8 cellular contexts compared by ENCODE assay signal in genomic region chr15:84735480-84736061, GRCh38. TPM values are rescaled to one million over a fixed set of nuclear protein-coding genes. Genes with fewer than 3 reads are reported as not detected.
DNase-seq lines count a peak whose midpoint lies in the region; ATAC-seq and TF ChIP-seq lines count a peak whose summit lies in the region.
"Not testable (repeated sequence)": the region's sequence is repeated elsewhere in the genome, so short reads cannot be mapped to it uniquely, and the experiment has no call there.

No MANE protein-coding gene starts in this region.

- H3K27ac ChIP-seq in OCI-LY1 (ENCODE audit: low read depth, low read length, poor library complexity, severe bottlenecking) (peak overlapping the region; percentile 91), transverse colon (peak overlapping the region; percentile 61 to 85 (median 78))

- not testable (repeated sequence) for H3K36me3 ChIP-seq in OCI-LY1 (ENCODE audit: insufficient read depth, low read length); transverse colon

- H3K9me3 ChIP-seq in OCI-LY1 (ENCODE audit: low read length); transverse colon: not testable (repeated sequence)

- H2AFZ ChIP-seq in OCI-LY1 (ENCODE audit: low read length), result not testable (repeated sequence)

- H3K4me1 ChIP-seq in OCI-LY1 (ENCODE audit: insufficient read depth, low read length, severe bottlenecking), result peaks cover 31% of the 10 kb centered on the region
- H3K4me1 ChIP-seq in transverse colon, result peaks cover 7 to 42% (median 19%) of the 10 kb centered on the region in 4 donors

- not testable (repeated sequence) for H3K36me3 Mint-ChIP-seq in activated T-helper 17 cell treated with anti-CD3 and anti-CD28 coated beads, Interleukin-2, amount 50 U/mL, for 72 hours (ENCODE audit: low read depth); naive B cell

- H3K27me3 ChIP-seq in OCI-LY1 (ENCODE audit: insufficient read depth, low read length); transverse colon: not testable (repeated sequence)

- TF ChIP-seq EP300 in transverse colon (IDR thresholded peaks at IDR 0.05; ENCODE audit: low read depth), result not testable (repeated sequence)

- peak overlapping the region; percentile 98 for H3K27ac Mint-ChIP-seq in activated T-helper 17 cell treated with anti-CD3 and anti-CD28 coated beads, Interleukin-2, amount 50 U/mL, for 72 hours
- peak overlapping the region; percentile 80 to 98 (median 96) for H3K27ac Mint-ChIP-seq in naive B cell

- WGBS in transverse colon (ENCODE audit: low coverage in 1 of 2), 2 donors, result 57 to 60% methylated on average over 3 to 9 of the region's 9 CpGs

- in situ Hi-C loops in transverse colon (cut with MboI; ENCODE audit: low pct_ligation_motif_present in 1 of 4, low pct_unique_long_range_greater_than_20kb in 1 of 4, low sequenced_read_pairs in 3 of 4), result not testable (repeated sequence)

- peak overlapping the region; percentile 47 for H3K4me3 ChIP-seq in OCI-LY1 (ENCODE audit: low read depth, low read length, poor library complexity, severe bottlenecking)
- peak overlapping the region in 1 of 4 donors; percentile 27 for H3K4me3 ChIP-seq in transverse colon

- not testable (repeated sequence) for H3K27me3 Mint-ChIP-seq in activated T-helper 17 cell treated with anti-CD3 and anti-CD28 coated beads, Interleukin-2, amount 50 U/mL, for 72 hours; naive B cell

- H3K79me2 ChIP-seq in OCI-LY1 (ENCODE audit: insufficient read depth, low read length), result not testable (repeated sequence)

- TF ChIP-seq CTCF in OCI-LY1 (IDR thresholded peaks at IDR 0.05; ENCODE audit: low read length); transverse colon (IDR thresholded peaks at IDR 0.05): not testable (repeated sequence)

- not testable (repeated sequence) for TF ChIP-seq POLR2A in GM18505 (IDR thresholded peaks at IDR 0.05; ENCODE audit: borderline replicate concordance, extremely low read depth, insufficient read depth, insufficient read length); transverse colon (IDR thresholded peaks at IDR 0.05)
- TF ChIP-seq POLR2A in erythroblast (IDR thresholded peaks at IDR 0.05; ENCODE audit: low read length), result peak; percentile 21

- peak overlapping the region; percentile 39 for H3K9ac ChIP-seq in OCI-LY1 (ENCODE audit: low read length)

- H4K20me1 ChIP-seq in OCI-LY1 (ENCODE audit: insufficient read depth, low read length), result not testable (repeated sequence)

- peaks cover 16% of the 10 kb centered on the region for H3K4me1 Mint-ChIP-seq in activated T-helper 17 cell treated with anti-CD3 and anti-CD28 coated beads, Interleukin-2, amount 50 U/mL, for 72 hours
- peaks cover 26 to 53% (median 30%) of the 10 kb centered on the region in 3 donors for H3K4me1 Mint-ChIP-seq in naive B cell

- ATAC-seq in GM18505 (IDR thresholded peaks at IDR 0.05; ENCODE audit: unreplicated experiment), result peak; percentile 19
- peak; percentile 42 for ATAC-seq in GM21786 (IDR thresholded peaks at IDR 0.05; ENCODE audit: unreplicated experiment)
- ATAC-seq in HG03196 (IDR thresholded peaks at IDR 0.05; ENCODE audit: unreplicated experiment), result peak; percentile 40
- peak; percentile 75 for ATAC-seq in activated T-helper 17 cell treated with anti-CD3 and anti-CD28 coated beads, Interleukin-2, amount 50 U/mL, for 72 hours (replicated peaks)
- ATAC-seq in naive B cell (ENCODE audit: low read depth in 2 of 2), result peak; percentile 37

- peak in 1 of 2 experiments; percentile 39 for DNase-seq in erythroblast (lab: John Stamatoyannopoulos, UW)
- DNase-seq in naive B cell, transverse colon: not testable (repeated sequence)

- H3K9me3 Mint-ChIP-seq in activated T-helper 17 cell treated with anti-CD3 and anti-CD28 coated beads, Interleukin-2, amount 50 U/mL, for 72 hours; naive B cell: not testable (repeated sequence)

- peak overlapping the region; percentile 86 for H3K4me3 Mint-ChIP-seq in activated T-helper 17 cell treated with anti-CD3 and anti-CD28 coated beads, Interleukin-2, amount 50 U/mL, for 72 hours
- H3K4me3 Mint-ChIP-seq in naive B cell, result peak overlapping the region; percentile 69 to 93 (median 88)

- H3K9me2 ChIP-seq in OCI-LY1 (ENCODE audit: low read depth, low read length), result not testable (repeated sequence)

- H3K4me2 ChIP-seq in OCI-LY1 (ENCODE audit: low read length), result peak overlapping the region; percentile 51

- intact Hi-C loops in transverse colon (cut with DNase I; ENCODE audit: low total_unique reads), result not testable (repeated sequence)

- not testable (repeated sequence) for H3F3A ChIP-seq in OCI-LY1 (ENCODE audit: insufficient read depth, low read length)

RNA-seq across cellular contexts. Expression of gene ZNF592, which starts 12.8 kb away (rescaled TPM):
- 10 to 100 TPM; 23.8 to 36.8 TPM for total RNA-seq in activated T-helper 17 cell treated with anti-CD3 and anti-CD28 coated beads, Interleukin-2, amount 50 U/mL, for 72 hours
- 10 to 100 TPM in 1 of 6 donors, 1 to 10 TPM in 5; 2.2 to 21.4 (median 8.5) TPM for polyA plus RNA-seq in naive B cell (ENCODE audit: low read depth in 6 of 6)
- total RNA-seq in transverse colon, result 10 to 100 TPM; 23.5 to 41.1 (median 26.5) TPM

RNA-seq across cellular contexts. Expression of gene SEC11A, which starts 19.6 kb away (rescaled TPM):
- total RNA-seq in activated T-helper 17 cell treated with anti-CD3 and anti-CD28 coated beads, Interleukin-2, amount 50 U/mL, for 72 hours, result 100 to 1,000 TPM; 111 to 116 TPM
- polyA plus RNA-seq in naive B cell (ENCODE audit: low read depth in 6 of 6), result 100 to 1,000 TPM; 107 to 142 (median 130) TPM
- total RNA-seq in transverse colon, result 100 to 1,000 TPM in 2 of 4 donors, 10 to 100 TPM in 2; 19.9 to 124 (median 83.0) TPM

Comparison
In these comparisons a context has a peak if more than half of its experiments do, and no peak if none do; other contexts are left out.
1. ATAC-seq: peak in every context shown above with its lines; median percentile 75 in activated T-helper 17 cell treated with anti-CD3 and anti-CD28 coated beads, Interleukin-2, amount 50 U/mL, for 72 hours; 42 in GM21786; 40 in HG03196; 37 in naive B cell; 19 in GM18505.